22 cellular contexts compared by ENCODE assay signal in genomic region chr9:37426846-37427245, GRCh38.
"Had no signal": no experiment of that assay in that cellular context is flagged by ENCODE, and none has a peak within 500 bp of the region (broad histone marks: within the 10 kb centered on the region; RNA-seq: fewer than 3 reads in every experiment).

No MANE protein-coding gene starts in this region.

- H3K27ac Mint-ChIP-seq: activated CD4-positive, alpha-beta T cell treated with anti-CD3 and anti-CD28 coated beads for 36 hours; activated T-helper 1 cell treated with anti-CD3 and anti-CD28 coated beads, Interleukin-12 subunit alpha, Interleukin-12 subunit beta, Interleukin-2, Interleukin-4 antibody, amounts not matched to agents 30 ng/mL and 10 ng/mL and 1 ng/mL, durations not matched to agents 14 hours and 24 hours and 36 hours had no signal

- FAIRE-seq: TTC549 had no signal

- ATAC-seq: activated CD4-positive, alpha-beta T cell treated with anti-CD3 and anti-CD28 coated beads for 36 hours; activated CD8-positive, alpha-beta T cell treated with anti-CD3 and anti-CD28 coated beads for 36 hours; T-helper 17 cell had no signal

- DNase-seq: activated CD4-positive, alpha-beta T cell treated with anti-CD3 and anti-CD28 coated beads for 36 hours; activated CD4-positive, alpha-beta T cell treated with anti-CD3 and anti-CD28 coated beads, Interleukin-2, amount 50 U/mL, for 1 hour; activated CD8-positive, alpha-beta memory T cell treated with anti-CD3 and anti-CD28 coated beads, Interleukin-2, amount 50 U/mL, for 4 hours; activated CD8-positive, alpha-beta T cell treated with anti-CD3 and anti-CD28 coated beads for 36 hours; activated effector memory CD4-positive, alpha-beta T cell treated with anti-CD3 and anti-CD28 coated beads, Interleukin-2, amount 50 U/mL, for 16 hours; activated naive CD4-positive, alpha-beta T cell treated with Interleukin-2 at 50 U/mL for 16 hours; central memory CD4-positive, alpha-beta T cell; MG63; MV-4-11; NCI-H1092 treated with DMSO at 0.1 percent for 48 hours; NCI-H1417 treated with DMSO at 0.1 percent for 48 hours; NCI-H1694; NCI-H2029; NCI-H345; NCI-H510A treated with DMSO at 0.1 percent for 48 hours; PC-9; SHP77 treated with DMSO at 0.1 percent for 48 hours; T-helper 17 cell; T-helper 9 cell had no signal

- H3K9me3 Mint-ChIP-seq: activated CD8-positive, alpha-beta T cell treated with anti-CD3 and anti-CD28 coated beads for 36 hours; activated T-helper 1 cell treated with anti-CD3 and anti-CD28 coated beads, Interleukin-12 subunit alpha, Interleukin-12 subunit beta, Interleukin-2, Interleukin-4 antibody, amounts not matched to agents 30 ng/mL and 10 ng/mL and 1 ng/mL, durations not matched to agents 14 hours and 24 hours and 36 hours; IgD-negative memory B cell had no signal

- H3K4me3 Mint-ChIP-seq: activated CD4-positive, alpha-beta T cell treated with anti-CD3 and anti-CD28 coated beads for 36 hours; activated CD8-positive, alpha-beta T cell treated with anti-CD3 and anti-CD28 coated beads for 36 hours; activated T-helper 1 cell treated with anti-CD3 and anti-CD28 coated beads, Interleukin-12 subunit alpha, Interleukin-12 subunit beta, Interleukin-2, Interleukin-4 antibody, amounts not matched to agents 30 ng/mL and 10 ng/mL and 1 ng/mL, durations not matched to agents 14 hours and 24 hours and 36 hours had no signal

- H3K27me3 Mint-ChIP-seq: activated CD4-positive, alpha-beta T cell treated with anti-CD3 and anti-CD28 coated beads for 36 hours; activated CD8-positive, alpha-beta T cell treated with anti-CD3 and anti-CD28 coated beads for 36 hours; IgD-negative memory B cell; T-helper 17 cell had no signal
